ENCODE assay signal across 25 cellular contexts in the genomic region with DNA sequence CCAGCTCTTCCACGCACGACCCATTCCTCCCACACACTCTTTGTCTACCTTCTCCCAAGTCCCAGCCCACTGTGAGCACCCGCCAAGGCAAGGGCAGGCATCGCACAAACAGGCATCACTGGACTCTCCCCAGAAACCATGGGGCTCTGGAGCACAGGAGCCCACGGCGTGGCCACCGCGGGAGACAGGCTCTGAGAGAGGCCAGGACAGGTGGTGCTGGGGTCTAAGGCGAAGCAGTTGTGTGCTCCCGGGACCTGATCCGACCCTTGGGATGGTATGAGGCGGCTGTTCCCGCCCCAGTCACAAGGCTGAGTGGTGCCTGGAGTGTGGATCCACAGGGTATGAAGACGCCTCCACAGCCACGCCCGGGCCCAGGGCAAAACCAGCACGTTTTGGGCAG.
"Had no signal": no experiment of that assay in that cellular context is flagged by ENCODE, and none has a peak within 500 bp of the region (broad histone marks: within the 10 kb centered on the region; RNA-seq: fewer than 3 reads in every experiment).

No MANE protein-coding gene starts in this region.

- H3K4me3 Mint-ChIP-seq: activated CD4-positive, alpha-beta memory T cell treated with anti-CD3 and anti-CD28 coated beads, Interleukin-2, amount 10 ng/mL, durations not matched to agents 7 days and 5 days; activated CD4-positive, alpha-beta T cell treated with anti-CD3 and anti-CD28 coated beads, Interleukin-2, amount 10 ng/mL, durations not matched to agents 7 days and 5 days; activated T-cell treated with anti-CD3 and anti-CD28 coated beads, Interleukin-2, amount 50 U/mL, for 4 hours; activated T-helper 17 cell treated with anti-CD3 and anti-CD28 coated beads, Interleukin-2, amount 50 U/mL, for 72 hours; effector memory CD8-positive, alpha-beta T cell; naive thymus-derived CD4-positive, alpha-beta T cell; stimulated activated naive CD8-positive, alpha-beta T cell treated with anti-CD3 and anti-CD28 coated beads, Interleukin-15, Interleukin-2, amounts not matched to agents 100 ng/mL and 50 ng/mL, for 24 hours; T-helper 17 cell had no signal

- H3K4me1 ChIP-seq: gastroesophageal sphincter, right lobe of liver had no signal

- H3K4me1 Mint-ChIP-seq: activated CD4-positive, alpha-beta memory T cell treated with anti-CD3 and anti-CD28 coated beads, Interleukin-2, amount 10 ng/mL, durations not matched to agents 7 days and 5 days; activated T-helper 17 cell treated with anti-CD3 and anti-CD28 coated beads, Interleukin-2, amount 50 U/mL, for 72 hours had no signal

- ATAC-seq: activated T-cell treated with anti-CD3 and anti-CD28 coated beads, Interleukin-2, amount 50 U/mL, for 4 hours; activated T-helper 17 cell treated with anti-CD3 and anti-CD28 coated beads, Interleukin-2, amount 50 U/mL, for 72 hours; effector memory CD8-positive, alpha-beta T cell; gastroesophageal sphincter; left colon; right lobe of liver; T-helper 17 cell had no signal

- H3K36me3 ChIP-seq: neutrophil, right lobe of liver, thoracic aorta had no signal

- DNase-seq: activated CD4-positive, alpha-beta memory T cell treated with anti-CD3 and anti-CD28 coated beads, Interleukin-2, amount 10 ng/mL, durations not matched to agents 7 days and 5 days; activated CD4-positive, alpha-beta T cell treated with anti-CD3 and anti-CD28 coated beads for 1 hour; activated CD4-positive, alpha-beta T cell treated with anti-CD3 and anti-CD28 coated beads, Interleukin-2, amount 10 ng/mL, durations not matched to agents 7 days and 5 days; activated gamma-delta T cell treated with Interleukin-2 at 50 U/mL for 16 hours; activated naive CD4-positive, alpha-beta T cell treated with anti-CD3 and anti-CD28 coated beads, Interleukin-2, amount 50 U/mL, for 16 hours; activated T-cell treated with anti-CD3 and anti-CD28 coated beads, Interleukin-2, amount 50 U/mL, for 4 hours; amniotic stem cell; caudate nucleus; cortex of kidney; effector memory CD8-positive, alpha-beta T cell; head of caudate nucleus; hippocampal formation; left colon; mammary epithelial cell; naive thymus-derived CD4-positive, alpha-beta T cell; right lobe of liver; stimulated activated CD4-positive, alpha-beta T cell treated with anti-CD3 and anti-CD28 coated beads, Interleukin-12 subunit alpha, Interleukin-12 subunit beta, amount 100 ng/mL, for 4 hours; stimulated activated CD4-positive, alpha-beta T cell treated with anti-CD3 and anti-CD28 coated beads, Interleukin-4, amount 100 ng/mL, for 1 hour; T-helper 17 cell had no signal

- H3K27me3 ChIP-seq: gastroesophageal sphincter, neutrophil, right lobe of liver had no signal

- H3K27ac Mint-ChIP-seq: activated CD4-positive, alpha-beta memory T cell treated with anti-CD3 and anti-CD28 coated beads, Interleukin-2, amount 10 ng/mL, durations not matched to agents 7 days and 5 days; activated CD4-positive, alpha-beta T cell treated with anti-CD3 and anti-CD28 coated beads, Interleukin-2, amount 10 ng/mL, durations not matched to agents 7 days and 5 days; activated T-helper 17 cell treated with anti-CD3 and anti-CD28 coated beads, Interleukin-2, amount 50 U/mL, for 72 hours; stimulated activated naive CD8-positive, alpha-beta T cell treated with anti-CD3 and anti-CD28 coated beads, Interleukin-15, Interleukin-2, amounts not matched to agents 100 ng/mL and 50 ng/mL, for 24 hours; T-helper 17 cell had no signal

- H3K9me3 Mint-ChIP-seq: activated CD4-positive, alpha-beta memory T cell treated with anti-CD3 and anti-CD28 coated beads, Interleukin-2, amount 10 ng/mL, durations not matched to agents 7 days and 5 days; activated CD4-positive, alpha-beta T cell treated with anti-CD3 and anti-CD28 coated beads, Interleukin-2, amount 10 ng/mL, durations not matched to agents 7 days and 5 days; activated T-cell treated with anti-CD3 and anti-CD28 coated beads, Interleukin-2, amount 50 U/mL, for 4 hours; activated T-helper 17 cell treated with anti-CD3 and anti-CD28 coated beads, Interleukin-2, amount 50 U/mL, for 72 hours; effector memory CD8-positive, alpha-beta T cell; naive thymus-derived CD4-positive, alpha-beta T cell; stimulated activated naive CD8-positive, alpha-beta T cell treated with anti-CD3 and anti-CD28 coated beads, Interleukin-15, Interleukin-2, amounts not matched to agents 100 ng/mL and 50 ng/mL, for 24 hours had no signal

- H3K27ac ChIP-seq: gastroesophageal sphincter, neutrophil, right lobe of liver, skin epidermis, thoracic aorta had no signal

- H3K9me3 ChIP-seq: gastroesophageal sphincter, neutrophil, right lobe of liver, thoracic aorta had no signal

- H3K27me3 Mint-ChIP-seq: activated CD4-positive, alpha-beta memory T cell treated with anti-CD3 and anti-CD28 coated beads, Interleukin-2, amount 10 ng/mL, durations not matched to agents 7 days and 5 days; activated CD4-positive, alpha-beta T cell treated with anti-CD3 and anti-CD28 coated beads, Interleukin-2, amount 10 ng/mL, durations not matched to agents 7 days and 5 days; activated T-helper 17 cell treated with anti-CD3 and anti-CD28 coated beads, Interleukin-2, amount 50 U/mL, for 72 hours; effector memory CD8-positive, alpha-beta T cell; naive thymus-derived CD4-positive, alpha-beta T cell; stimulated activated naive CD8-positive, alpha-beta T cell treated with anti-CD3 and anti-CD28 coated beads, Interleukin-15, Interleukin-2, amounts not matched to agents 100 ng/mL and 50 ng/mL, for 24 hours; T-helper 17 cell had no signal

- H3K4me3 ChIP-seq: gastroesophageal sphincter, right lobe of liver, skin epidermis, thoracic aorta had no signal
